In genomic region chr2:1301056-1301455, GRCh38 we compare ENCODE assay signal across 36 cellular contexts.
"Had no signal": no experiment of that assay in that cellular context is flagged by ENCODE, and none has a peak within 500 bp of the region (broad histone marks: within the 10 kb centered on the region; RNA-seq: fewer than 3 reads in every experiment).

No MANE protein-coding gene starts in this region.

- H3K4me3 ChIP-seq: adrenal gland, body of pancreas had no signal

- H3K36me3 ChIP-seq: adrenal gland, WERI-Rb-1 had no signal

- H3K27me3 Mint-ChIP-seq: activated CD4-positive, alpha-beta memory T cell treated with anti-CD3 and anti-CD28 coated beads for 36 hours; activated CD4-positive, alpha-beta T cell treated with anti-CD3 and anti-CD28 coated beads for 36 hours; activated CD4-positive, alpha-beta T cell treated with anti-CD3 and anti-CD28 coated beads, Interleukin-2, amount 10 ng/mL, durations not matched to agents 24 days and 14 days; activated CD8-positive, alpha-beta memory T cell treated with anti-CD3 and anti-CD28 coated beads, Interleukin-2, amount 10 ng/mL, durations not matched to agents 7 days and 5 days; activated naive CD4-positive, alpha-beta T cell treated with anti-CD3 and anti-CD28 coated beads, Interleukin-2, amount 50 U/mL, for 24 hours; activated naive CD8-positive, alpha-beta T cell treated with anti-CD3 and anti-CD28 coated beads for 36 hours; activated naive CD8-positive, alpha-beta T cell treated with anti-CD3 and anti-CD28 coated beads, Interleukin-2, amount 50 U/mL, for 24 hours had no signal

- H3K4me1 Mint-ChIP-seq: activated CD4-positive, alpha-beta T cell treated with anti-CD3 and anti-CD28 coated beads, Interleukin-2, amount 10 ng/mL, durations not matched to agents 24 days and 14 days; activated CD8-positive, alpha-beta memory T cell treated with anti-CD3 and anti-CD28 coated beads, Interleukin-2, amount 10 ng/mL, durations not matched to agents 7 days and 5 days had no signal

- H3K27ac Mint-ChIP-seq: activated CD4-positive, alpha-beta memory T cell treated with anti-CD3 and anti-CD28 coated beads for 36 hours; activated CD4-positive, alpha-beta T cell treated with anti-CD3 and anti-CD28 coated beads for 36 hours; activated CD4-positive, alpha-beta T cell treated with anti-CD3 and anti-CD28 coated beads, Interleukin-2, amount 10 ng/mL, durations not matched to agents 24 days and 14 days; activated CD8-positive, alpha-beta memory T cell treated with anti-CD3 and anti-CD28 coated beads, Interleukin-2, amount 10 ng/mL, durations not matched to agents 7 days and 5 days; activated CD8-positive, alpha-beta T cell treated with anti-CD3 and anti-CD28 coated beads, Interleukin-2, amount 10 ng/mL, durations not matched to agents 7 days and 5 days; activated naive CD4-positive, alpha-beta T cell treated with anti-CD3 and anti-CD28 coated beads for 36 hours; activated naive CD4-positive, alpha-beta T cell treated with anti-CD3 and anti-CD28 coated beads, Interleukin-2, amount 50 U/mL, for 24 hours; activated naive CD8-positive, alpha-beta T cell treated with anti-CD3 and anti-CD28 coated beads for 36 hours; activated naive CD8-positive, alpha-beta T cell treated with anti-CD3 and anti-CD28 coated beads, Interleukin-2, amount 50 U/mL, for 24 hours; activated T-helper 1 cell treated with anti-CD3 and anti-CD28 coated beads, Interleukin-12 subunit alpha, Interleukin-12 subunit beta, Interleukin-2, Interleukin-4 antibody, amounts not matched to agents 30 ng/mL and 10 ng/mL and 1 ng/mL, durations not matched to agents 14 hours and 24 hours and 36 hours; activated T-helper 2 cell treated with anti-CD3 and anti-CD28 coated beads, Interferon-gamma antibody, Interleukin-2, Interleukin-4, amounts not matched to agents 10 μg/mL and 5 μg/mL and 100 μg/mL, durations not matched to agents 14 hours and 24 hours and 36 hours; T-helper 1 cell treated with Interleukin-12 subunit alpha and Interleukin-12 subunit beta and Interleukin-4 antibody, amounts not matched to agents 30 μg/mL and 1 μg/mL, for 36 hours; T-helper 2 cell treated with Interferon-gamma antibody and Interleukin-4, amounts not matched to agents 5 μg/mL and 100 μg/mL, for 36 hours had no signal

- H3K27ac ChIP-seq: adrenal gland, body of pancreas, epithelial cell of prostate, WERI-Rb-1 had no signal

- H3K36me3 Mint-ChIP-seq: activated CD4-positive, alpha-beta memory T cell treated with anti-CD3 and anti-CD28 coated beads for 36 hours; activated CD8-positive, alpha-beta memory T cell treated with anti-CD3 and anti-CD28 coated beads, Interleukin-2, amount 10 ng/mL, durations not matched to agents 7 days and 5 days; activated naive CD8-positive, alpha-beta T cell treated with anti-CD3 and anti-CD28 coated beads for 36 hours had no signal

- H3K4me3 Mint-ChIP-seq: activated CD4-positive, alpha-beta memory T cell treated with anti-CD3 and anti-CD28 coated beads for 36 hours; activated CD4-positive, alpha-beta T cell treated with anti-CD3 and anti-CD28 coated beads for 36 hours; activated CD4-positive, alpha-beta T cell treated with anti-CD3 and anti-CD28 coated beads, Interleukin-2, amount 10 ng/mL, durations not matched to agents 24 days and 14 days; activated CD8-positive, alpha-beta memory T cell treated with anti-CD3 and anti-CD28 coated beads, Interleukin-2, amount 10 ng/mL, durations not matched to agents 7 days and 5 days; activated CD8-positive, alpha-beta T cell treated with anti-CD3 and anti-CD28 coated beads, Interleukin-2, amount 10 ng/mL, durations not matched to agents 7 days and 5 days; activated naive CD4-positive, alpha-beta T cell treated with anti-CD3 and anti-CD28 coated beads for 36 hours; activated naive CD4-positive, alpha-beta T cell treated with anti-CD3 and anti-CD28 coated beads, Interleukin-2, amount 50 U/mL, for 24 hours; activated naive CD8-positive, alpha-beta T cell treated with anti-CD3 and anti-CD28 coated beads for 36 hours; activated naive CD8-positive, alpha-beta T cell treated with anti-CD3 and anti-CD28 coated beads, Interleukin-2, amount 50 U/mL, for 24 hours; activated T-helper 1 cell treated with anti-CD3 and anti-CD28 coated beads, Interleukin-12 subunit alpha, Interleukin-12 subunit beta, Interleukin-2, Interleukin-4 antibody, amounts not matched to agents 30 ng/mL and 10 ng/mL and 1 ng/mL, durations not matched to agents 14 hours and 24 hours and 36 hours; effector memory CD8-positive, alpha-beta T cell; T-helper 1 cell treated with Interleukin-12 subunit alpha and Interleukin-12 subunit beta and Interleukin-4 antibody, amounts not matched to agents 30 μg/mL and 1 μg/mL, for 36 hours; T-helper 2 cell treated with Interferon-gamma antibody and Interleukin-4, amounts not matched to agents 5 μg/mL and 100 μg/mL, for 36 hours had no signal

- FAIRE-seq: colon, endometrium, endothelial cell of umbilical vein, frontal cortex had no signal

- H3K9me3 ChIP-seq: adrenal gland, body of pancreas had no signal

- H3K9me3 Mint-ChIP-seq: activated CD4-positive, alpha-beta memory T cell treated with anti-CD3 and anti-CD28 coated beads for 36 hours; activated CD4-positive, alpha-beta T cell treated with anti-CD3 and anti-CD28 coated beads, Interleukin-2, amount 10 ng/mL, durations not matched to agents 24 days and 14 days; activated naive CD4-positive, alpha-beta T cell treated with anti-CD3 and anti-CD28 coated beads for 36 hours; activated naive CD4-positive, alpha-beta T cell treated with anti-CD3 and anti-CD28 coated beads, Interleukin-2, amount 50 U/mL, for 24 hours; activated naive CD8-positive, alpha-beta T cell treated with anti-CD3 and anti-CD28 coated beads for 36 hours; activated naive CD8-positive, alpha-beta T cell treated with anti-CD3 and anti-CD28 coated beads, Interleukin-2, amount 50 U/mL, for 24 hours; activated T-helper 1 cell treated with anti-CD3 and anti-CD28 coated beads, Interleukin-12 subunit alpha, Interleukin-12 subunit beta, Interleukin-2, Interleukin-4 antibody, amounts not matched to agents 30 ng/mL and 10 ng/mL and 1 ng/mL, durations not matched to agents 14 hours and 24 hours and 36 hours; activated T-helper 2 cell treated with anti-CD3 and anti-CD28 coated beads, Interferon-gamma antibody, Interleukin-2, Interleukin-4, amounts not matched to agents 10 μg/mL and 5 μg/mL and 100 μg/mL, durations not matched to agents 14 hours and 24 hours and 36 hours; effector memory CD8-positive, alpha-beta T cell; T-helper 1 cell treated with Interleukin-12 subunit alpha and Interleukin-12 subunit beta and Interleukin-4 antibody, amounts not matched to agents 30 μg/mL and 1 μg/mL, for 36 hours; T-helper 2 cell treated with Interferon-gamma antibody and Interleukin-4, amounts not matched to agents 5 μg/mL and 100 μg/mL, for 36 hours had no signal

- H3K27me3 ChIP-seq: adrenal gland, body of pancreas had no signal

- H3K4me1 ChIP-seq: adrenal gland had no signal

- DNase-seq: activated CD4-positive, alpha-beta memory T cell treated with anti-CD3 and anti-CD28 coated beads for 36 hours; activated CD4-positive, alpha-beta T cell treated with anti-CD3 and anti-CD28 coated beads for 36 hours; activated CD4-positive, alpha-beta T cell treated with anti-CD3 and anti-CD28 coated beads, Interleukin-2, amount 10 ng/mL, durations not matched to agents 24 days and 14 days; activated CD4-positive, CD25-positive, alpha-beta regulatory T cell; activated CD4-positive, CD25-positive, alpha-beta regulatory T cell treated with anti-CD3 and anti-CD28 coated beads, Interleukin-2, amount 50 U/mL, for 72 hours; activated CD8-positive, alpha-beta memory T cell treated with anti-CD3 and anti-CD28 coated beads, Interleukin-2, amount 10 ng/mL, durations not matched to agents 7 days and 5 days; activated CD8-positive, alpha-beta memory T cell treated with anti-CD3 and anti-CD28 coated beads, Interleukin-2, amount 50 U/mL, for 4 hours; activated CD8-positive, alpha-beta T cell treated with anti-CD3 and anti-CD28 coated beads, Interleukin-2, amount 10 ng/mL, durations not matched to agents 7 days and 5 days; activated effector memory CD4-positive, alpha-beta T cell treated with anti-CD3 and anti-CD28 coated beads, Interleukin-2, amount 50 U/mL, for 16 hours; activated naive CD4-positive, alpha-beta T cell treated with anti-CD3 and anti-CD28 coated beads for 36 hours; activated naive CD8-positive, alpha-beta T cell treated with anti-CD3 and anti-CD28 coated beads for 36 hours; activated naive CD8-positive, alpha-beta T cell treated with anti-CD3 and anti-CD28 coated beads, Interleukin-2, amount 50 U/mL, for 24 hours; activated T-cell treated with anti-CD3 and anti-CD28 coated beads, Interleukin-2, amount 50 U/mL, for 1 hour; activated T-cell treated with anti-CD3 and anti-CD28 coated beads, Interleukin-2, amount 50 U/mL, for 48 hours; adrenal gland; amygdala; aorta; body of pancreas; caudate nucleus; cortex of kidney; dermis blood vessel endothelial cell; effector CD4-positive, alpha-beta T cell; effector memory CD8-positive, alpha-beta T cell; foreskin fibroblast; T1000; WERI-Rb-1 had no signal

- ATAC-seq: activated CD4-positive, alpha-beta T cell treated with anti-CD3 and anti-CD28 coated beads for 36 hours; activated CD8-positive, alpha-beta memory T cell treated with anti-CD3 and anti-CD28 coated beads, Interleukin-2, amount 10 ng/mL, durations not matched to agents 7 days and 5 days; activated CD8-positive, alpha-beta T cell treated with anti-CD3 and anti-CD28 coated beads, Interleukin-2, amount 10 ng/mL, durations not matched to agents 7 days and 5 days; activated naive CD8-positive, alpha-beta T cell treated with anti-CD3 and anti-CD28 coated beads, Interleukin-2, amount 50 U/mL, for 24 hours; body of pancreas; effector memory CD8-positive, alpha-beta T cell had no signal
